In genomic region chr6:17429381-17430061, GRCh38 we compare ENCODE assay signal across 15 cellular contexts. TPM values are rescaled to one million over a fixed set of nuclear protein-coding genes. Genes with fewer than 3 reads are reported as not detected.
A peak's percentile ranks its signal among the peaks of the same experiment; 100 is the strongest.
DNase-seq lines count a peak whose midpoint lies in the region; ATAC-seq, FAIRE-seq and TF ChIP-seq lines count a peak whose summit lies in the region.
"Had no signal": no experiment of that assay in that cellular context is flagged by ENCODE, and none has a peak within 500 bp of the region (broad histone marks: within the 10 kb centered on the region; RNA-seq: fewer than 3 reads in every experiment).

No MANE protein-coding gene starts in this region.

- H3K4me1 ChIP-seq in astrocyte (ENCODE audit: insufficient read depth, low read length), result peaks cover 9% of the 10 kb centered on the region
- peaks cover 0 to 10% (median 0%) of the 10 kb centered on the region in 4 donors for H3K4me1 ChIP-seq in stomach

- no peak for ATAC-seq in T-cell (replicated peaks in 1 of 4)
- ATAC-seq: gastroesophageal sphincter; naive thymus-derived CD8-positive, alpha-beta T cell had no signal

- H2AFZ ChIP-seq in astrocyte (ENCODE audit: low read depth, low read length), result no peak overlapping the region

- intact Hi-C loops in stomach (cut with DNase I; ENCODE audit: low total_unique reads), result no loop called here

- no peak overlapping the region for H3K9ac ChIP-seq in astrocyte (ENCODE audit: low read length)

- POLR2A ChIA-PET in T-cell (lab: Charles Lee), result no interaction called here

- WGBS in stomach, 5 donors, result 44 to 79% (median 68%) methylated on average over 3 of the region's 3 CpGs

- H3K4me3 ChIP-seq in astrocyte (ENCODE audit: insufficient read depth, low read depth, low read length), result no peak overlapping the region
- no peak overlapping the region for H3K4me3 ChIP-seq in stomach
- H3K4me3 ChIP-seq: gastroesophageal sphincter, SJSA1 had no signal

- peak; percentile 81 for DNase-seq in DMS53 treated with DMSO at 0.1 percent for 48 hours (lab: John Stamatoyannopoulos, UW; ENCODE audit: unreplicated experiment)
- peak; percentile 77 for DNase-seq in NCI-H1694 treated with DMSO at 0.1 percent for 48 hours (lab: John Stamatoyannopoulos, UW)
- peak; percentile 57 for DNase-seq in astrocyte (ENCODE audit: low read depth)
- DNase-seq in nephron progenitor cell, result no peak
- DNase-seq in GDM1 (lab: John Stamatoyannopoulos, UW), result no peak
- no peak for DNase-seq in NOMO-1 treated with DMSO at 0.1 percent for 48 hours (lab: John Stamatoyannopoulos, UW; ENCODE audit: unreplicated experiment)
- no peak for DNase-seq in stomach
- no peak for DNase-seq in T-cell
- DNase-seq: activated naive CD8-positive, alpha-beta T cell treated with anti-CD3 and anti-CD28 coated beads for 36 hours; naive thymus-derived CD8-positive, alpha-beta T cell; NCI-H226 had no signal

- H3K9me3 Mint-ChIP-seq in astrocyte (ENCODE audit: unreplicated experiment), result no peaks in the 10 kb centered on the region
- peaks cover 4% of the 10 kb centered on the region for H3K9me3 Mint-ChIP-seq in nephron progenitor cell
- no peaks in the 10 kb centered on the region for H3K9me3 Mint-ChIP-seq in T-cell
- H3K9me3 Mint-ChIP-seq: activated naive CD8-positive, alpha-beta T cell treated with anti-CD3 and anti-CD28 coated beads for 36 hours; CD14-positive monocyte had no signal

- H3K27me3 Mint-ChIP-seq in astrocyte (ENCODE audit: low read depth, unreplicated experiment), result no peaks in the 10 kb centered on the region
- no peaks in the 10 kb centered on the region for H3K27me3 Mint-ChIP-seq in nephron progenitor cell (ENCODE audit: low read depth, poor library complexity)
- peaks cover 3 to 12% of the 10 kb centered on the region in 2 donors for H3K27me3 Mint-ChIP-seq in T-cell

- H3K4me3 Mint-ChIP-seq in astrocyte (ENCODE audit: unreplicated experiment) (no peak overlapping the region), nephron progenitor cell (no peak overlapping the region), T-cell (no peak overlapping the region)
- H3K4me3 Mint-ChIP-seq: activated naive CD8-positive, alpha-beta T cell treated with anti-CD3 and anti-CD28 coated beads for 36 hours; CD14-positive monocyte; naive thymus-derived CD8-positive, alpha-beta T cell had no signal

- FAIRE-seq in astrocyte (lab: Jason Lieb, UNC), result no peak

- H3K36me3 Mint-ChIP-seq in astrocyte (ENCODE audit: low read depth, unreplicated experiment) (peaks cover 30% of the 10 kb centered on the region), nephron progenitor cell (ENCODE audit: low read depth) (peaks cover 38% of the 10 kb centered on the region), T-cell (no peaks in the 10 kb centered on the region)
- H3K36me3 Mint-ChIP-seq: activated naive CD8-positive, alpha-beta T cell treated with anti-CD3 and anti-CD28 coated beads for 36 hours; CD14-positive monocyte; naive thymus-derived CD8-positive, alpha-beta T cell had no signal

- no peaks in the 10 kb centered on the region for H3K79me2 ChIP-seq in astrocyte (ENCODE audit: insufficient read depth, low read length)

- no peaks in the 10 kb centered on the region for H3K9me3 ChIP-seq in astrocyte (ENCODE audit: insufficient read depth, low read depth, low read length)
- no peaks in the 10 kb centered on the region for H3K9me3 ChIP-seq in stomach
- H3K9me3 ChIP-seq: gastroesophageal sphincter had no signal

- H3K27ac ChIP-seq in astrocyte (ENCODE audit: low read depth, low read length) (peak overlapping the region; percentile 32), stomach (peak overlapping the region in 1 of 5 donors; percentile 32)
- H3K27ac ChIP-seq: VCaP had no signal

- CTCF ChIA-PET in T-cell (lab: Charles Lee), result no interaction called here

- no peak for TF ChIP-seq POLR2A in stomach (IDR thresholded peaks at IDR 0.05)

- no peak for TF ChIP-seq CTCF in astrocyte (IDR thresholded peaks at IDR 0.05; ENCODE audit: insufficient read depth, low read depth, low read length)
- TF ChIP-seq CTCF in nephron progenitor cell (IDR thresholded peaks at IDR 0.05), result no peak
- TF ChIP-seq CTCF in stomach (IDR thresholded peaks at IDR 0.05), result no peak

- H4K20me1 ChIP-seq in astrocyte (ENCODE audit: insufficient read depth, low read length), result peaks cover 3% of the 10 kb centered on the region

- H3K4me1 Mint-ChIP-seq in astrocyte (ENCODE audit: low read depth, unreplicated experiment) (peaks cover 12% of the 10 kb centered on the region), nephron progenitor cell (no peaks in the 10 kb centered on the region), T-cell (no peaks in the 10 kb centered on the region)
- H3K4me1 Mint-ChIP-seq: activated naive CD8-positive, alpha-beta T cell treated with anti-CD3 and anti-CD28 coated beads for 36 hours; CD14-positive monocyte; naive thymus-derived CD8-positive, alpha-beta T cell had no signal

- peaks cover 15% of the 10 kb centered on the region for H3K36me3 ChIP-seq in astrocyte (ENCODE audit: insufficient read depth, low read length)
- no peaks in the 10 kb centered on the region for H3K36me3 ChIP-seq in stomach

- H3K27me3 ChIP-seq in astrocyte (ENCODE audit: insufficient read depth, low read length) (no peaks in the 10 kb centered on the region), stomach (no peaks in the 10 kb centered on the region)
- H3K27me3 ChIP-seq: gastroesophageal sphincter, SJSA1 had no signal

- H3K27ac Mint-ChIP-seq in astrocyte (ENCODE audit: unreplicated experiment) (no peak overlapping the region), nephron progenitor cell (peak overlapping the region; percentile 36), T-cell (no peak overlapping the region)
- H3K27ac Mint-ChIP-seq: activated naive CD8-positive, alpha-beta T cell treated with anti-CD3 and anti-CD28 coated beads for 36 hours; CD14-positive monocyte; naive thymus-derived CD8-positive, alpha-beta T cell had no signal

- no peak overlapping the region for H3K4me2 ChIP-seq in astrocyte (ENCODE audit: low read length)

- TF ChIP-seq EP300 in stomach (IDR thresholded peaks at IDR 0.05), result no peak

RNA-seq across cellular contexts. Expression of gene CAP2, which starts 36.1 kb away (rescaled TPM):
- total RNA-seq in astrocyte (49.1 and 55.3 TPM in 2 replicates), stomach (10 to 100 TPM in 2 of 5 donors, 1 to 10 TPM in 3; 2.3 to 78.8 (median 7.0) TPM), T-cell (under 1 TPM in 1 of 5 donors, not detected in 4; 0.20 TPM)
- polyA plus RNA-seq in stomach, result 1 to 10 TPM in 2 of 3 donors, under 1 TPM in 1; 0.61 to 5.2 (median 2.0) TPM
- total RNA-seq: activated naive CD8-positive, alpha-beta T cell treated with anti-CD3 and anti-CD28 coated beads for 36 hours; naive thymus-derived CD8-positive, alpha-beta T cell had no signal
- polyA plus RNA-seq: CD14-positive monocyte; naive thymus-derived CD8-positive, alpha-beta T cell had no signal

Comparison
In these comparisons a context has a peak if more than half of its experiments do, and no peak if none do; other contexts are left out.
1. DNase-seq: peak in DMS53 treated with DMSO at 0.1 percent for 48 hours (single experiment), NCI-H1694 treated with DMSO at 0.1 percent for 48 hours (single experiment) and astrocyte (single experiment); none in nephron progenitor cell (single experiment), GDM1 (single experiment), NOMO-1 treated with DMSO at 0.1 percent for 48 hours (single experiment), stomach (single experiment) and T-cell (0 of 34).